Comparison of ENCODE assay signal across 8 cellular contexts in the genomic region with DNA sequence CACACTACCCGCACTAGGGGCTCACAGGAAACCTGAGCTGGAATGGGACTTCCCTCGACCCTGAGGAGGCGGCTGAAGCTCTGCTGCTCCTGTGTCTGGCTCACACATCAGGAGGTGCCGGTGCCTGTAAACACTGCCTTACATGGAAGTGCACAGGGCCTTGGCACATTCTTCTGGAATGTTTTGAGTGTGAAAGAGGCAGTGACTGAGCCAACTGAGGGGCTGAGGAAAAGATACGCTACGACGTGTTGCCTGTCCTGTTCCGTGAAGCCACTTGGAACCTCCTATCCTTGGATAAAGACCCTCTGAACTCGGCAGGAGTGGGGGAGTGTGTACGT. TPM values are rescaled to one million over a fixed set of nuclear protein-coding genes. Genes with fewer than 3 reads are reported as not detected.
DNase-seq lines count a peak whose midpoint lies in the region; ATAC-seq and TF ChIP-seq lines count a peak whose summit lies in the region.

No MANE protein-coding gene starts in this region.

- TF ChIP-seq CTCF in PC-3 (conservative IDR thresholded peaks at IDR 0.05; ENCODE audit: low read depth, low read length) (no peak), mammary epithelial cell (conservative IDR thresholded peaks at IDR 0.05 in 1 of 2, IDR thresholded peaks at IDR 0.05 in 1 of 2; ENCODE audit: extremely low read depth in 1 of 2, insufficient read depth in 1 of 2, low read depth in 1 of 2, low read length in 2 of 2) (no peak), thoracic aorta (IDR thresholded peaks at IDR 0.05) (no peak)

- H3K9me3 ChIP-seq in PC-3 (ENCODE audit: low read length) (no peaks in the 10 kb centered on the region), mammary epithelial cell (replicated peaks; ENCODE audit: insufficient read depth, low read length) (no peaks in the 10 kb centered on the region), mesenchymal stem cell (ENCODE audit: control insufficient read depth, low read length) (no peaks in the 10 kb centered on the region), thoracic aorta (no peaks in the 10 kb centered on the region)

- peak overlapping the region; percentile 94 for H2AK5ac ChIP-seq in mesenchymal stem cell (ENCODE audit: low read length, severe bottlenecking)

- H3K27me3 ChIP-seq in PC-3 (ENCODE audit: low read length) (no peaks in the 10 kb centered on the region), mammary epithelial cell (ENCODE audit: insufficient read depth, low read length) (no peaks in the 10 kb centered on the region), mesenchymal stem cell (ENCODE audit: control insufficient read depth in 1 of 2, insufficient read depth in 1 of 2, low read length in 2 of 2) (no peaks in the 10 kb centered on the region), thoracic aorta (replicated peaks; ENCODE audit: insufficient read depth) (no peaks in the 10 kb centered on the region)

- WGBS in mammary epithelial cell (ENCODE audit: low coverage, missing lambda C conversion rate) = 16% methylated on average over 10 of the region's 10 CpGs
- WGBS in mesenchymal stem cell = 67% methylated on average over 10 of the region's 10 CpGs

- BruUV-seq in PC-3 (replicated peaks; lab: Mats Ljungman, UMichigan) (no TSS peak), mammary epithelial cell (replicated peaks; lab: Mats Ljungman, UMichigan) (no TSS peak)

- no peak for DNase-seq in PC-3
- no peak for DNase-seq in mammary epithelial cell
- DNase-seq in mesenchymal stem cell = peak; percentile 51
- no peak for DNase-seq in thoracic aorta (ENCODE audit: low spot score)
- DNase-seq in AG08396 (ENCODE audit: low spot score) = no peak
- no peak for DNase-seq in activated gamma-delta T cell treated with Interleukin-2 at 50 U/mL for 16 hours
- no peak for DNase-seq in HuH-7 (ENCODE audit: low spot score)

- H4K20me1 ChIP-seq in PC-3 (ENCODE audit: low read length) (no peaks in the 10 kb centered on the region), mammary epithelial cell (ENCODE audit: insufficient read depth, low read length) (no peaks in the 10 kb centered on the region)

- H4K8ac ChIP-seq in mesenchymal stem cell (ENCODE audit: low read length) = peak overlapping the region; percentile 0

- H2BK5ac ChIP-seq in mesenchymal stem cell (ENCODE audit: low read depth, low read length, poor library complexity, severe bottlenecking) = no peak overlapping the region

- no peak overlapping the region for H2AFZ ChIP-seq in PC-3 (ENCODE audit: low read length)
- no peak overlapping the region for H2AFZ ChIP-seq in mammary epithelial cell (ENCODE audit: low read depth, low read length)
- H2AFZ ChIP-seq in mesenchymal stem cell (ENCODE audit: low read depth, low read length) = no peak overlapping the region

- no peak overlapping the region for H2BK15ac ChIP-seq in mesenchymal stem cell (ENCODE audit: low read depth, poor library complexity, severe bottlenecking)

- H3K23ac ChIP-seq in mesenchymal stem cell (ENCODE audit: low read length in 2 of 2) = peak overlapping the region in 1 of 2 experiments; percentile 25

- H3K4me3 ChIP-seq in PC-3 (ENCODE audit: low read length) (no peak overlapping the region), mammary epithelial cell (replicated peaks in 1 of 3; ENCODE audit: insufficient read depth in 1 of 3, low read depth in 2 of 3, low read length in 3 of 3) (no peak overlapping the region), mesenchymal stem cell (ENCODE audit: insufficient read depth in 1 of 2, low read depth in 1 of 2, low read length in 2 of 2) (no peak overlapping the region), thoracic aorta (peak overlapping the region; percentile 40)

- H3K9me2 ChIP-seq in PC-3 (replicated peaks; ENCODE audit: low read length) = no peaks in the 10 kb centered on the region

- in situ Hi-C loops in mammary epithelial cell (cut with MboI; ENCODE audit: low sequenced_read_pairs in 2 of 2) = loop anchor here in 1 of 2 donors (10.0 kb wide), 1 partner anchor 166 kb away; no protein-coding TSS in a partner anchor

- ATAC-seq in PC-3 (no peak), thoracic aorta (ENCODE audit: insufficient number of reproducible peaks, low FRiP score, low read depth) (peak; percentile 12), HG03196 (IDR thresholded peaks at IDR 0.05; ENCODE audit: unreplicated experiment) (no peak)

- peak overlapping the region; percentile 44 for H3K27ac ChIP-seq in PC-3 (ENCODE audit: low read length)
- peak overlapping the region; percentile 74 for H3K27ac ChIP-seq in mammary epithelial cell (ENCODE audit: insufficient read depth, low read depth, low read length)
- H3K27ac ChIP-seq in mesenchymal stem cell (ENCODE audit: low read length, poor library complexity, severe bottlenecking) = peak overlapping the region; percentile 45
- H3K27ac ChIP-seq in thoracic aorta = peak overlapping the region; percentile 95 to 98

- dilution Hi-C loops in mammary epithelial cell (cut with HindIII; ENCODE audit: low sequenced_read_pairs) = loop anchor here (5.0 kb wide), 1 partner anchor 41 kb away; no protein-coding TSS in a partner anchor

- peaks cover 31% of the 10 kb centered on the region; the same call in 1 of the 2 replicates for H3K79me2 ChIP-seq in PC-3 (ENCODE audit: low read length)
- H3K79me2 ChIP-seq in mammary epithelial cell (ENCODE audit: insufficient read depth, low read length) = peaks cover 30% of the 10 kb centered on the region

- H3K4ac ChIP-seq in mesenchymal stem cell (ENCODE audit: low read depth in 1 of 2, low read length in 2 of 2) = no peak overlapping the region

- no peak overlapping the region for H3K14ac ChIP-seq in mesenchymal stem cell (ENCODE audit: low read length in 2 of 2)

- peaks cover 52% of the 10 kb centered on the region for H3K4me1 ChIP-seq in PC-3 (ENCODE audit: insufficient read depth, low read length)
- H3K4me1 ChIP-seq in mammary epithelial cell (ENCODE audit: insufficient read depth, low read length) = peaks cover 57% of the 10 kb centered on the region
- peaks cover 44% of the 10 kb centered on the region for H3K4me1 ChIP-seq in mesenchymal stem cell (ENCODE audit: control insufficient read depth, insufficient read depth, low read depth, low read length)
- peaks cover 33 to 67% of the 10 kb centered on the region in 2 donors for H3K4me1 ChIP-seq in thoracic aorta (ENCODE audit: control insufficient read depth in 1 of 2, low read depth in 2 of 2)

- intact Hi-C loops in PC-3 (cut with micrococcal nuclease) (loop anchor here (1.0 kb wide), 2 partner anchors 138 to 170 kb away; no protein-coding TSS in a partner anchor), mammary epithelial cell (cut with micrococcal nuclease) (loop anchor here (1.0 to 2.0 kb wide), 7 partner anchors 85 to 170 kb away; no protein-coding TSS in a partner anchor)

- H2BK120ac ChIP-seq in mesenchymal stem cell (ENCODE audit: low read depth, low read length) = no peak overlapping the region

- peaks cover 14% of the 10 kb centered on the region for H3K79me1 ChIP-seq in mesenchymal stem cell (replicated peaks; ENCODE audit: low read length, poor library complexity, severe bottlenecking)

- H3F3A ChIP-seq in PC-3 (ENCODE audit: low read length, unreplicated experiment) = no peaks in the 10 kb centered on the region

- peak overlapping the region; percentile 28 for H4K91ac ChIP-seq in mesenchymal stem cell (ENCODE audit: low read length)

- no peak overlapping the region for H3K18ac ChIP-seq in mesenchymal stem cell (ENCODE audit: low read depth in 1 of 2, low read length in 2 of 2)

- H2BK12ac ChIP-seq in mesenchymal stem cell (ENCODE audit: low read length in 2 of 2) = peak overlapping the region in 1 of 2 experiments; percentile 70

- H3K36me3 ChIP-seq in PC-3 (ENCODE audit: low read depth, low read length) = peaks cover 3% of the 10 kb centered on the region; the same call in 1 of the 2 replicates
- H3K36me3 ChIP-seq in mammary epithelial cell (ENCODE audit: insufficient read depth, low read length) = peaks cover 7% of the 10 kb centered on the region
- peaks cover 39 to 55% of the 10 kb centered on the region in 2 experiments for H3K36me3 ChIP-seq in mesenchymal stem cell (ENCODE audit: control insufficient read depth in 1 of 2, insufficient read depth in 2 of 2, low read depth in 1 of 2, low read length in 2 of 2)
- H3K36me3 ChIP-seq in thoracic aorta = peaks cover 15% of the 10 kb centered on the region

- H3K9ac ChIP-seq in PC-3 (ENCODE audit: low read length) (no peak overlapping the region), mammary epithelial cell (ENCODE audit: insufficient read depth, low read length) (peak overlapping the region; percentile 56), mesenchymal stem cell (ENCODE audit: low read length) (no peak overlapping the region)

- 0 out of 2 replicates have a peak overlapping the region, but pooled peaks have one; percentile 17 for H3K4me2 ChIP-seq in PC-3 (ENCODE audit: low read length)
- peak overlapping the region; percentile 60 for H3K4me2 ChIP-seq in mammary epithelial cell (ENCODE audit: insufficient read depth, low read depth, low read length)
- H3K4me2 ChIP-seq in mesenchymal stem cell (ENCODE audit: low read length, poor library complexity, severe bottlenecking) = no peak overlapping the region

- POLR2A ChIA-PET in PC-3 (lab: Charles Lee; ENCODE audit: unreplicated experiment) = no interaction called here

- CTCF ChIA-PET in PC-3 (lab: Charles Lee) (interaction anchor here (1.3 kb wide), 1 partner anchor 100 kb away, joined by 5 read pairs; no protein-coding TSS in a partner anchor), mammary epithelial cell (lab: Charles Lee; ENCODE audit: low non-redundant PET) (interaction anchor here (0.6 to 0.8 kb wide), 2 partner anchors 136 to 185 kb away, joined by 4 to 6 read pairs; no protein-coding TSS in a partner anchor)

RNA-seq across cellular contexts. Expression of a gene that starts 10.5 kb away (rescaled TPM):
- 49.6 and 52.5 TPM in 2 replicates for total RNA-seq in PC-3 (2014; rRNA removed)
- 10 to 100 TPM; 34.7 to 56.9 TPM for total RNA-seq in mammary epithelial cell
- polyA plus RNA-seq in mammary epithelial cell = 127 TPM
- polyA minus RNA-seq in mammary epithelial cell = 136 TPM
- 66.7 TPM for polyA plus RNA-seq in mesenchymal stem cell (2013, experiment 1 of 2)
- 65.6 TPM for polyA plus RNA-seq in mesenchymal stem cell (2013, experiment 2 of 2)
- 10 to 100 TPM; 26.7 to 31.4 TPM for total RNA-seq in thoracic aorta

RNA-seq across cellular contexts. Expression of a gene that starts 35.9 kb away (rescaled TPM):
- 5.5 and 6.5 TPM in 2 replicates for total RNA-seq in PC-3 (2014; rRNA removed)
- 1 to 10 TPM; 5.8 to 7.4 TPM for total RNA-seq in mammary epithelial cell
- 4.4 TPM for polyA plus RNA-seq in mammary epithelial cell
- polyA minus RNA-seq in mammary epithelial cell = 12.1 TPM
- polyA plus RNA-seq in mesenchymal stem cell (2013, experiment 1 of 2) = 12.9 TPM
- 12.8 TPM for polyA plus RNA-seq in mesenchymal stem cell (2013, experiment 2 of 2)
- total RNA-seq in thoracic aorta = 10 to 100 TPM in 1 of 2 donors, 1 to 10 TPM in 1; 6.8 to 13.8 TPM

RNA-seq across cellular contexts. Expression of a gene that starts 58.0 kb away (rescaled TPM):
- total RNA-seq in PC-3 (2014; rRNA removed) = 210 and 247 TPM in 2 replicates
- 100 to 1,000 TPM; 210 to 354 TPM for total RNA-seq in mammary epithelial cell
- 497 TPM for polyA plus RNA-seq in mammary epithelial cell
- 395 TPM for polyA minus RNA-seq in mammary epithelial cell
- 145 TPM for polyA plus RNA-seq in mesenchymal stem cell (2013, experiment 1 of 2)
- 145 TPM for polyA plus RNA-seq in mesenchymal stem cell (2013, experiment 2 of 2)
- 100 to 1,000 TPM; 141 to 250 TPM for total RNA-seq in thoracic aorta

Comparison
In these comparisons a context has a peak if more than half of its experiments do, and no peak if none do; other contexts are left out.
1. H3K27ac ChIP-seq: peak in every context shown above with its lines; median percentile 96 in thoracic aorta; 74 in mammary epithelial cell; 45 in mesenchymal stem cell; 44 in PC-3.